Comparison of ENCODE assay signal across 8 cellular contexts in genomic region chr13:36344886-36345437, GRCh38. TPM values are rescaled to one million over a fixed set of nuclear protein-coding genes. Genes with fewer than 3 reads are reported as not detected.
DNase-seq lines count a peak whose midpoint lies in the region; ATAC-seq and TF ChIP-seq lines count a peak whose summit lies in the region.

No MANE protein-coding gene starts in this region.

- TF ChIP-seq CTCF in neural crest cell (conservative IDR thresholded peaks at IDR 0.05) = no peak

- ATAC-seq in GM21447 (IDR thresholded peaks at IDR 0.05; ENCODE audit: unreplicated experiment) (no peak), GM18858 (IDR thresholded peaks at IDR 0.05; ENCODE audit: unreplicated experiment) (no peak)

- H3K4me1 Mint-ChIP-seq in neural crest cell = peaks cover 35% of the 10 kb centered on the region

- peak overlapping the region; percentile 99 for H3K27ac Mint-ChIP-seq in neural crest cell (ENCODE audit: unreplicated experiment)

- peak overlapping the region; percentile 94 for H3K27ac ChIP-seq in epithelial cell of prostate

- H3K27me3 Mint-ChIP-seq in neural crest cell (ENCODE audit: low read depth) = no peaks in the 10 kb centered on the region

- no peaks in the 10 kb centered on the region for H3K36me3 Mint-ChIP-seq in neural crest cell (ENCODE audit: low read depth)

- H3K9me3 Mint-ChIP-seq in neural crest cell = no peaks in the 10 kb centered on the region

- H3K4me3 Mint-ChIP-seq in neural crest cell = peak overlapping the region; percentile 99

- peak; percentile 20 for DNase-seq in activated T-cell treated with anti-CD3 and anti-CD28 coated beads, Interleukin-2, amount 50 U/mL, for 1 hour
- DNase-seq in activated T-cell treated with anti-CD3 and anti-CD28 coated beads for 4 hours (no peak), T follicular helper cell (ENCODE audit: low read depth) (peak; percentile 12), epithelial cell of prostate (ENCODE audit: low read depth, low spot score) (no peak), neural crest cell (ENCODE audit: low read depth, low spot score) (no peak), cortex of kidney (lab: John Stamatoyannopoulos, UW) (no peak)

RNA-seq across cellular contexts. Expression of gene SPART, which starts 1.2 kb away (rescaled TPM):
- 70.6 and 70.9 TPM in 2 replicates for total RNA-seq in neural crest cell

RNA-seq across cellular contexts. Expression of gene CCDC169, which starts 47.3 kb away (rescaled TPM):
- 1.7 and 3.5 TPM in 2 replicates for total RNA-seq in neural crest cell

Comparison
In these comparisons a context has a peak if more than half of its experiments do, and no peak if none do; other contexts are left out.
1. DNase-seq: peak in activated T-cell treated with anti-CD3 and anti-CD28 coated beads, Interleukin-2, amount 50 U/mL, for 1 hour (single experiment) and T follicular helper cell (single experiment); none in activated T-cell treated with anti-CD3 and anti-CD28 coated beads for 4 hours (single experiment), epithelial cell of prostate (single experiment), neural crest cell (single experiment) and cortex of kidney (single experiment).